ENCODE assay signal across 9 cellular contexts in the genomic region with DNA sequence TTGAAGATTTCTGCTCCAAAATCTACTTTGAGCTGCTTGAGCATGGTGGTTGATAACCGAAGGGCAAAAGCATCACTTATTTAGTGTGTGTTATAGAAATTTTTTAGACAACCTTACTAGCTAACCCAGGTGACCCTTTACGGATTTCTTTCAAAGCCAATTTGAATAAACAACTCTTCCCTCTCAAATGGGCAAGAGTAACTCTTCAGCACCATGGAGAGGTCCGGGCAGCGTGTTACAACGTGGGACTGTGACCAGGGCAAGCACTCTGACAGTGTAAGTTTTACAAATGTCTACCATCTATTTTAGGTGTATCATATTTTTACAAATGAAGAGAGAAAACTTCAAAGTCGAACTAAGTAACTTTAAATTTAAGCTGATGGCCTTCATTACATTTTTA.
DNase-seq lines count a peak whose midpoint lies in the region; ATAC-seq, FAIRE-seq and TF ChIP-seq lines count a peak whose summit lies in the region.
"Had no signal": no experiment of that assay in that cellular context is flagged by ENCODE, and none has a peak within 500 bp of the region (broad histone marks: within the 10 kb centered on the region; RNA-seq: fewer than 3 reads in every experiment).

No MANE protein-coding gene starts in this region.

- DNase-seq in GDM1 (lab: John Stamatoyannopoulos, UW) (peak; percentile 1), LNCaP clone FGC (ENCODE audit: low read depth) (peak; percentile 14), lung microvascular endothelial cell (ENCODE audit: low read depth in 2 of 2) (peak; percentile 62 to 65), GM12891 (ENCODE audit: insufficient read length, low spot score) (no peak), spleen (no peak)
- DNase-seq in effector memory CD4-positive, alpha-beta T cell = no peak

- H3K4me3 ChIP-seq in LNCaP clone FGC (ENCODE audit: low read depth, low read length) (no peak overlapping the region), spleen (no peak overlapping the region)
- no peak overlapping the region for H3K4me3 ChIP-seq in effector memory CD4-positive, alpha-beta T cell (ENCODE audit: insufficient read depth, low read depth, low read length, poor library complexity, severe bottlenecking)

- H3K27ac Mint-ChIP-seq in brain = no peak overlapping the region

- TF ChIP-seq CTCF in LNCaP clone FGC (IDR thresholded peaks at IDR 0.05; ENCODE audit: control insufficient read depth, extremely low read depth, insufficient read depth) = no peak
- TF ChIP-seq CTCF in brain (conservative IDR thresholded peaks at IDR 0.05) = no peak
- no peak for TF ChIP-seq CTCF in spleen (IDR thresholded peaks at IDR 0.05 in 8 of 11, conservative IDR thresholded peaks at IDR 0.05 in 3 of 11)

- no peaks in the 10 kb centered on the region for H3K27me3 ChIP-seq in spleen (replicated peaks in 1 of 7)
- no peaks in the 10 kb centered on the region for H3K27me3 ChIP-seq in effector memory CD4-positive, alpha-beta T cell (replicated peaks; ENCODE audit: control insufficient read depth, insufficient read depth, low read length, poor library complexity, severe bottlenecking)

- TF ChIP-seq POLR2A in GM12891 (IDR thresholded peaks at IDR 0.05; ENCODE audit: low read depth, low read length) = no peak
- TF ChIP-seq POLR2A in spleen (IDR thresholded peaks at IDR 0.05) = no peak

- 12 to 16% (median 14%) methylated on average over 6 of the region's 6 CpGs for WGBS in spleen, 5 donors

- no peak overlapping the region for H3K27ac ChIP-seq in spleen
- H3K27ac ChIP-seq in effector memory CD4-positive, alpha-beta T cell (ENCODE audit: insufficient read depth, low read length, poor library complexity, severe bottlenecking) = no peak overlapping the region

- no peaks in the 10 kb centered on the region for H3K9me3 ChIP-seq in spleen
- H3K9me3 ChIP-seq in effector memory CD4-positive, alpha-beta T cell (ENCODE audit: control insufficient read depth, low read length) = no peaks in the 10 kb centered on the region

- H3K27me3 Mint-ChIP-seq in brain = peaks cover 8% of the 10 kb centered on the region

- H3K36me3 Mint-ChIP-seq in brain = no peaks in the 10 kb centered on the region

- H3K36me3 ChIP-seq in spleen = no peaks in the 10 kb centered on the region
- H3K36me3 ChIP-seq in effector memory CD4-positive, alpha-beta T cell (ENCODE audit: control insufficient read depth, insufficient read depth, low read length) = no peaks in the 10 kb centered on the region

- no peak for ATAC-seq in GM18511 (IDR thresholded peaks at IDR 0.05; ENCODE audit: unreplicated experiment)

- H3K9me3 Mint-ChIP-seq in brain = peaks cover 0 to 2% (median 0%) of the 10 kb centered on the region in 5 experiments

- no peak for FAIRE-seq in GM12891 (lab: Jason Lieb, UNC)
- FAIRE-seq: islet of Langerhans had no signal

- peaks cover 4% of the 10 kb centered on the region for H3K4me1 Mint-ChIP-seq in brain

- no peaks in the 10 kb centered on the region for H3K4me1 ChIP-seq in spleen
- no peaks in the 10 kb centered on the region for H3K4me1 ChIP-seq in effector memory CD4-positive, alpha-beta T cell (ENCODE audit: control insufficient read depth, insufficient read depth, low read length, poor library complexity, severe bottlenecking)

- intact Hi-C loops in spleen (cut with DNase I; ENCODE audit: low total_unique reads) = no loop called here

- H3K4me3 Mint-ChIP-seq in brain = peak overlapping the region; percentile 38 to 69 (median 61)

TF ChIP-seq in GM12891, 5 proteins besides CTCF, POLR2A, EP300 and RAD21:
- TF ChIP-seq TAF1 (IDR thresholded peaks at IDR 0.05; ENCODE audit: low read depth, low read length) (no peak), PAX5 (IDR thresholded peaks at IDR 0.05; ENCODE audit: insufficient read depth, low read length, severe bottlenecking) (no peak), SPI1 (IDR thresholded peaks at IDR 0.05; ENCODE audit: low read depth, low read length) (no peak), POLR2AphosphoS5 (IDR thresholded peaks at IDR 0.05; ENCODE audit: low read depth, low read length) (no peak), POU2F2 (IDR thresholded peaks at IDR 0.05; ENCODE audit: low read depth, low read length) (no peak)
TF ChIP-seq in GM12891: peak in this region for 0.

Comparison
In these comparisons a context has a peak if more than half of its experiments do, and no peak if none do; other contexts are left out.
1. DNase-seq: peak in GDM1 (single experiment), LNCaP clone FGC (single experiment) and lung microvascular endothelial cell (2 of 2); none in GM12891 (single experiment), spleen (single experiment) and effector memory CD4-positive, alpha-beta T cell (0 of 3).